Comparison of ENCODE assay signal across 9 cellular contexts in genomic region chr1:198776602-198777029, GRCh38.
DNase-seq lines count a peak whose midpoint lies in the region; ATAC-seq and TF ChIP-seq lines count a peak whose summit lies in the region.
"Had no signal": no experiment of that assay in that cellular context is flagged by ENCODE, and none has a peak within 500 bp of the region (broad histone marks: within the 10 kb centered on the region; RNA-seq: fewer than 3 reads in every experiment).

No MANE protein-coding gene starts in this region.

- H3K9me2 ChIP-seq in OCI-LY7 (ENCODE audit: insufficient read depth, low read length): no peaks in the 10 kb centered on the region

- no peaks in the 10 kb centered on the region for H3K27me3 ChIP-seq in prostate gland (replicated peaks; ENCODE audit: insufficient read depth)

- H3K9me3 ChIP-seq in prostate gland (no peaks in the 10 kb centered on the region), OCI-LY7 (ENCODE audit: low read length) (no peaks in the 10 kb centered on the region)

- H2AFZ ChIP-seq in OCI-LY7 (ENCODE audit: low read length): no peak overlapping the region

- TF ChIP-seq CTCF in fibroblast of the aortic adventitia (IDR thresholded peaks at IDR 0.05; ENCODE audit: insufficient read depth, low read length) (no peak), prostate gland (IDR thresholded peaks at IDR 0.05) (peak in 1 of 4 experiments; percentile 6), OCI-LY7 (conservative IDR thresholded peaks at IDR 0.05; ENCODE audit: low read length) (no peak)

- POLR2A ChIA-PET in OCI-LY7 (lab: Charles Lee): interaction anchor here (0.5 to 1.6 kb wide), 2 partner anchors 30 to 160 kb away, joined by 3 to 5 read pairs; no protein-coding TSS in a partner anchor

- 77% methylated on average over 4 of the region's 4 CpGs for WGBS in prostate gland

- H3K4me2 ChIP-seq in OCI-LY7 (ENCODE audit: low read length): no peak overlapping the region

- no TSS peak for BruUV-seq in OCI-LY7 (replicated peaks; lab: Mats Ljungman, UMichigan)

- ATAC-seq in GM18511 (IDR thresholded peaks at IDR 0.05; ENCODE audit: unreplicated experiment) (peak; percentile 80), HG03439 (IDR thresholded peaks at IDR 0.05; ENCODE audit: unreplicated experiment) (no peak)
- ATAC-seq: HCT116 had no signal

- TF ChIP-seq POLR2A in prostate gland (IDR thresholded peaks at IDR 0.05): no peak

- CTCF ChIA-PET in OCI-LY7 (lab: Charles Lee; ENCODE audit: unreplicated experiment): no interaction called here

- H3K4me1 ChIP-seq in prostate gland (replicated peaks) (no peaks in the 10 kb centered on the region), OCI-LY7 (ENCODE audit: insufficient read depth, low read length, poor library complexity, severe bottlenecking) (no peaks in the 10 kb centered on the region)

- H3K27ac ChIP-seq in prostate gland (peak overlapping the region in 1 of 2 donors; percentile 27), OCI-LY7 (ENCODE audit: low read depth, low read length, poor library complexity, severe bottlenecking) (no peak overlapping the region)

- H4K20me1 ChIP-seq in OCI-LY7 (ENCODE audit: insufficient read depth, low read length): no peaks in the 10 kb centered on the region

- intact Hi-C loops in prostate gland (cut with DNase I) (no loop called here), OCI-LY7 (cut with micrococcal nuclease; ENCODE audit: unreplicated experiment) (no loop called here)

- no peaks in the 10 kb centered on the region for H3K36me3 ChIP-seq in prostate gland
- no peaks in the 10 kb centered on the region for H3K36me3 ChIP-seq in OCI-LY7 (ENCODE audit: insufficient read depth, low read length)

- no peak overlapping the region for H3K4me3 ChIP-seq in fibroblast of the aortic adventitia (ENCODE audit: low read depth, low read length)
- H3K4me3 ChIP-seq in prostate gland: no peak overlapping the region
- no peak overlapping the region for H3K4me3 ChIP-seq in OCI-LY7 (ENCODE audit: low read depth, low read length, poor library complexity, severe bottlenecking)

- no peaks in the 10 kb centered on the region for H3K79me2 ChIP-seq in OCI-LY7 (ENCODE audit: insufficient read depth, low read depth, low read length)

- DNase-seq in RPMI7951 (ENCODE audit: low read depth) (peak; percentile 96), fibroblast of the aortic adventitia (ENCODE audit: low read depth) (peak; percentile 88), prostate gland (ENCODE audit: low spot score) (peak; percentile 20), OCI-LY7 (ENCODE audit: low spot score) (no peak), NCI-H446 treated with DMSO at 0.1 percent for 48 hours (lab: John Stamatoyannopoulos, UW) (no peak)
- no peak for DNase-seq in stimulated activated CD4-positive, alpha-beta T cell treated with anti-CD3 and anti-CD28 coated beads, Interleukin-4, amount 100 ng/mL, for 1 hour

Comparison
In these comparisons a context has a peak if more than half of its experiments do, and no peak if none do; other contexts are left out.
1. DNase-seq: peak in RPMI7951 (single experiment), fibroblast of the aortic adventitia (single experiment) and prostate gland (single experiment); none in stimulated activated CD4-positive, alpha-beta T cell treated with anti-CD3 and anti-CD28 coated beads, Interleukin-4, amount 100 ng/mL, for 1 hour (single experiment), OCI-LY7 (single experiment) and NCI-H446 treated with DMSO at 0.1 percent for 48 hours (single experiment).